2 cellular contexts compared by ENCODE assay signal in the genomic region with DNA sequence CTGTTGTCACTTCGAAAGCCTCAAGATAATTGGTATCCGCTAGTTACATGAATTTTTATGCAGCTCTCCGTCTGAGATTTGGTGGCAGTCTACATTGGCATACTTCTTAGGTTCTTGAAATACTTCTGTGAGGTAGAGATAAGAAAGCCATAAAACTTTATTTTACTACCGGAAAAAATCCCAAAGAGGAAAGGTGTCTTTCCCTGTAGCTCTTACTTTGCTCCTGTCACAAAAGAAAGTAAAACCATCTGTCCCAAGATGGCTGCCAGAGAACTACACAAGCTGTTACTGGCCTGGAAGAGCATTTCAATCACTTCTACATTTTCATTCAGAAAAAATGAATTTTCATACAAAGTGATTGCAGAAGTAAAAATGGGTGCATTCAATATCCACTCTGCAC.
TF ChIP-seq lines count a peak whose summit lies in the region.

No MANE protein-coding gene starts in this region.

TF ChIP-seq in HEK293, 187 proteins besides CTCF, POLR2A, EP300 and RAD21:
- TF ChIP-seq PRDM6 (tag by site-specific recombination; IDR thresholded peaks at IDR 0.05) (0 out of 2 replicates have a peak, but pooled peaks have one; percentile 16), ZNF223 (tag by site-specific recombination; IDR thresholded peaks at IDR 0.05) (no peak), ZNF433 (tag by site-specific recombination; IDR thresholded peaks at IDR 0.05; ENCODE audit: low read depth) (no peak)
TF ChIP-seq in HEK293: peak in this region for 1.

TF ChIP-seq in H1, 55 proteins besides CTCF, POLR2A, EP300 and RAD21:
- TF ChIP-seq CEBPB (IDR thresholded peaks at IDR 0.05; ENCODE audit: low read depth, low read length) (no peak), TAF7 (optimal IDR thresholded peaks at IDR 0.05; ENCODE audit: borderline replicate concordance, low read depth, low read length) (no peak), CREB1 (IDR thresholded peaks at IDR 0.05) (no peak), SAP30 (IDR thresholded peaks at IDR 0.05; ENCODE audit: insufficient read depth, insufficient replicate concordance, low read length) (no peak), CBX5 (IDR thresholded peaks at IDR 0.05; ENCODE audit: low read depth, low read length) (no peak), POU5F1 (IDR thresholded peaks at IDR 0.05; ENCODE audit: low read depth, low read length) (no peak)
